ENCODE assay signal across 2 cellular contexts in genomic region chr20:62895539-62895938, GRCh38.
TF ChIP-seq lines count a peak whose summit lies in the region.

No MANE protein-coding gene starts in this region.

TF ChIP-seq in GM23338, 12 proteins besides CTCF, POLR2A, EP300 and RAD21:
- TF ChIP-seq NANOG (IDR thresholded peaks at IDR 0.05; ENCODE audit: borderline replicate concordance) (no peak), JUNB (IDR thresholded peaks at IDR 0.05; ENCODE audit: unreplicated experiment) (no peak), ZNF462 (CRISPR knock-in tag; IDR thresholded peaks at IDR 0.05) (no peak), EZH2phosphoT487 (IDR thresholded peaks at IDR 0.05; ENCODE audit: unreplicated experiment) (no peak), CREB1 (CRISPR knock-in tag; IDR thresholded peaks at IDR 0.05; ENCODE audit: low read depth) (no peak), EZH2 (IDR thresholded peaks at IDR 0.05; ENCODE audit: low read depth, unreplicated experiment) (no peak), POLR2AphosphoS5 (IDR thresholded peaks at IDR 0.05; ENCODE audit: low read depth) (no peak), STAT1 (IDR thresholded peaks at IDR 0.05; ENCODE audit: unreplicated experiment) (no peak), ZNF331 (CRISPR knock-in tag; IDR thresholded peaks at IDR 0.05; ENCODE audit: low read depth) (no peak), ETS1 (IDR thresholded peaks at IDR 0.05) (no peak), ZNF114 (CRISPR knock-in tag; IDR thresholded peaks at IDR 0.05) (no peak), REST (IDR thresholded peaks at IDR 0.05; ENCODE audit: unreplicated experiment) (no peak)
TF ChIP-seq in GM23338: peak in this region for 0.

TF ChIP-seq in GM12878, 131 proteins besides CTCF, POLR2A, EP300 and RAD21:
- TF ChIP-seq IKZF1 (conservative IDR thresholded peaks at IDR 0.05) (no peak), CBX5 (IDR thresholded peaks at IDR 0.05; ENCODE audit: low read depth) (no peak), HDAC6 (IDR thresholded peaks at IDR 0.05; ENCODE audit: unreplicated experiment) (no peak), PKNOX1 (IDR thresholded peaks at IDR 0.05) (no peak), MTA2 (IDR thresholded peaks at IDR 0.05; ENCODE audit: low read depth) (no peak)
